ENCODE assay signal across 13 cellular contexts in genomic region chr13:106143930-106144709, GRCh38.
DNase-seq lines count a peak whose midpoint lies in the region; ATAC-seq, FAIRE-seq and TF ChIP-seq lines count a peak whose summit lies in the region.
"Had no signal": no experiment of that assay in that cellular context is flagged by ENCODE, and none has a peak within 500 bp of the region (broad histone marks: within the 10 kb centered on the region; RNA-seq: fewer than 3 reads in every experiment).

No MANE protein-coding gene starts in this region.

- no peaks in the 10 kb centered on the region for H3K9me3 Mint-ChIP-seq in activated CD4-positive, alpha-beta memory T cell treated with anti-CD3 and anti-CD28 coated beads, Interleukin-2, amount 10 ng/mL, durations not matched to agents 7 days and 5 days
- H3K9me3 Mint-ChIP-seq: nephron had no signal

- no peaks in the 10 kb centered on the region for H3K36me3 ChIP-seq in H7 (replicated peaks; ENCODE audit: control insufficient read depth, insufficient read depth, low read length)
- H3K36me3 ChIP-seq in bronchial epithelial cell (ENCODE audit: control insufficient read depth, insufficient read depth, low read length): no peaks in the 10 kb centered on the region
- H3K36me3 ChIP-seq in mucosa of rectum (ENCODE audit: control insufficient read depth in 2 of 2, insufficient read depth in 2 of 2, low read length in 2 of 2): no peaks in the 10 kb centered on the region
- H3K36me3 ChIP-seq: MG63 had no signal

- no peaks in the 10 kb centered on the region for H3K36me3 Mint-ChIP-seq in activated CD4-positive, alpha-beta memory T cell treated with anti-CD3 and anti-CD28 coated beads, Interleukin-2, amount 10 ng/mL, durations not matched to agents 7 days and 5 days (ENCODE audit: low read depth)
- H3K36me3 Mint-ChIP-seq: CD14-positive monocyte had no signal

- H3K9me3 ChIP-seq in mucosa of rectum (ENCODE audit: control insufficient read depth in 2 of 2, low read length in 2 of 2): no peaks in the 10 kb centered on the region

- H3K27ac ChIP-seq in mucosa of rectum (ENCODE audit: low read depth in 2 of 2, low read length in 2 of 2): peak overlapping the region; percentile 89

- ATAC-seq in Right ventricle myocardium superior (ENCODE audit: poor library complexity): no peak

- H3K4me1 Mint-ChIP-seq in activated CD4-positive, alpha-beta memory T cell treated with anti-CD3 and anti-CD28 coated beads, Interleukin-2, amount 10 ng/mL, durations not matched to agents 7 days and 5 days: no peaks in the 10 kb centered on the region
- H3K4me1 Mint-ChIP-seq: CD14-positive monocyte, nephron had no signal

- no peak overlapping the region for H3K9ac ChIP-seq in mucosa of rectum (ENCODE audit: low read depth in 1 of 2, low read length in 2 of 2)

- H3K4me3 ChIP-seq in H7 (ENCODE audit: insufficient read depth, low read depth, low read length) (no peak overlapping the region), bronchial epithelial cell (ENCODE audit: low read depth, low read length) (no peak overlapping the region), mucosa of rectum (ENCODE audit: low read length in 2 of 2) (no peak overlapping the region)
- H3K4me3 ChIP-seq: MG63 had no signal

- H3K4me1 ChIP-seq in mucosa of rectum (ENCODE audit: control insufficient read depth in 2 of 2, insufficient read depth in 2 of 2, low read length in 2 of 2): peaks cover 8 to 42% of the 10 kb centered on the region in 2 donors

- no peak overlapping the region for H3K4me3 Mint-ChIP-seq in activated CD4-positive, alpha-beta memory T cell treated with anti-CD3 and anti-CD28 coated beads, Interleukin-2, amount 10 ng/mL, durations not matched to agents 7 days and 5 days
- H3K4me3 Mint-ChIP-seq: CD14-positive monocyte, nephron had no signal

- POLR2A ChIA-PET in activated CD4-positive, alpha-beta memory T cell treated with anti-CD3 and anti-CD28 coated beads, Interleukin-2, amount 10 ng/mL, durations not matched to agents 7 days and 5 days (lab: Charles Lee): no interaction called here

- no peaks in the 10 kb centered on the region for H3K27me3 Mint-ChIP-seq in activated CD4-positive, alpha-beta memory T cell treated with anti-CD3 and anti-CD28 coated beads, Interleukin-2, amount 10 ng/mL, durations not matched to agents 7 days and 5 days

- no peak overlapping the region for H3K27ac Mint-ChIP-seq in activated CD4-positive, alpha-beta memory T cell treated with anti-CD3 and anti-CD28 coated beads, Interleukin-2, amount 10 ng/mL, durations not matched to agents 7 days and 5 days
- H3K27ac Mint-ChIP-seq: CD14-positive monocyte had no signal

- DNase-seq in H7: peak; percentile 21
- peak; percentile 69 for DNase-seq in NCI-H1417 treated with DMSO at 0.1 percent for 48 hours (lab: John Stamatoyannopoulos, UW)
- peak; percentile 92 for DNase-seq in bronchial epithelial cell (ENCODE audit: low read depth)
- DNase-seq in Right ventricle myocardium superior: no peak
- DNase-seq in C1 segment of cervical spinal cord (lab: John Stamatoyannopoulos, UW): no peak
- DNase-seq in NCI-H128 (lab: John Stamatoyannopoulos, UW; ENCODE audit: unreplicated experiment): no peak
- DNase-seq in activated CD4-positive, alpha-beta memory T cell treated with anti-CD3 and anti-CD28 coated beads, Interleukin-2, amount 10 ng/mL, durations not matched to agents 7 days and 5 days: no peak
- DNase-seq: MG63; stimulated activated CD8-positive, alpha-beta memory T cell treated with anti-CD3 and anti-CD28 coated beads, Interleukin-4, amount 100 ng/mL, for 48 hours had no signal

- no peaks in the 10 kb centered on the region for H3K27me3 ChIP-seq in H7 (ENCODE audit: control insufficient read depth, insufficient read depth, low read length)
- H3K27me3 ChIP-seq in bronchial epithelial cell (ENCODE audit: control insufficient read depth, insufficient read depth, low read length): no peaks in the 10 kb centered on the region
- no peaks in the 10 kb centered on the region for H3K27me3 ChIP-seq in mucosa of rectum (ENCODE audit: control insufficient read depth in 2 of 2, insufficient read depth in 2 of 2, low read length in 2 of 2)
- H3K27me3 ChIP-seq: MG63 had no signal

- intact Hi-C loops in Right ventricle myocardium superior (cut with DNase I): no loop called here

- FAIRE-seq in bronchial epithelial cell (lab: Jason Lieb, UNC): no peak
- FAIRE-seq: astrocyte had no signal

- no peak for TF ChIP-seq CTCF in bronchial epithelial cell (IDR thresholded peaks at IDR 0.05; ENCODE audit: insufficient read depth, low read length, severe bottlenecking)

- CTCF ChIA-PET in activated CD4-positive, alpha-beta memory T cell treated with anti-CD3 and anti-CD28 coated beads, Interleukin-2, amount 10 ng/mL, durations not matched to agents 7 days and 5 days (lab: Charles Lee): no interaction called here

Comparison
In these comparisons a context has a peak if more than half of its experiments do, and no peak if none do; other contexts are left out.
1. DNase-seq: peak in H7 (single experiment), NCI-H1417 treated with DMSO at 0.1 percent for 48 hours (single experiment) and bronchial epithelial cell (single experiment); none in Right ventricle myocardium superior (single experiment), C1 segment of cervical spinal cord (0 of 14), NCI-H128 (single experiment) and activated CD4-positive, alpha-beta memory T cell treated with anti-CD3 and anti-CD28 coated beads, Interleukin-2, amount 10 ng/mL, durations not matched to agents 7 days and 5 days (single experiment).